In genomic region chr9:109653470-109653869, GRCh38 we compare ENCODE assay signal across 19 cellular contexts.
"Had no signal": no experiment of that assay in that cellular context is flagged by ENCODE, and none has a peak within 500 bp of the region (broad histone marks: within the 10 kb centered on the region; RNA-seq: fewer than 3 reads in every experiment).

No MANE protein-coding gene starts in this region.

- H3K4me3 ChIP-seq: cardiac muscle cell, esophagus muscularis mucosa, left lung, mucosa of descending colon, skin epidermis had no signal

- DNase-seq: activated CD4-positive, alpha-beta memory T cell treated with anti-CD3 and anti-CD28 coated beads for 36 hours; activated CD4-positive, alpha-beta T cell treated with anti-CD3 and anti-CD28 coated beads for 36 hours; activated CD8-positive, alpha-beta memory T cell treated with anti-CD3 and anti-CD28 coated beads, Interleukin-2, amount 10 ng/mL, durations not matched to agents 7 days and 5 days; activated naive CD4-positive, alpha-beta T cell treated with anti-CD3 and anti-CD28 coated beads for 36 hours; activated naive CD8-positive, alpha-beta T cell treated with anti-CD3 and anti-CD28 coated beads, Interleukin-2, amount 50 U/mL, for 24 hours; activated T-cell treated with anti-CD3 and anti-CD28 coated beads, Interleukin-2, amount 50 U/mL, for 1 hour; left lung; mucosa of descending colon; naive thymus-derived CD8-positive, alpha-beta T cell; retina; stimulated activated CD4-positive, alpha-beta T cell treated with anti-CD3 and anti-CD28 coated beads, Interleukin-15, amount 100 ng/mL, for 24 hours; stimulated activated CD4-positive, alpha-beta T cell treated with anti-CD3 and anti-CD28 coated beads, Interleukin-4, amount 100 ng/mL, for 24 hours; stimulated activated naive CD4-positive, alpha-beta T cell; T1000 had no signal

- H3K36me3 ChIP-seq: cardiac muscle cell, esophagus muscularis mucosa, left lung, neutrophil had no signal

- H3K4me1 ChIP-seq: esophagus muscularis mucosa, left lung had no signal

- H3K9me3 ChIP-seq: esophagus muscularis mucosa, left lung, mucosa of descending colon, neutrophil had no signal

- H3K27ac ChIP-seq: cardiac muscle cell, esophagus muscularis mucosa, left lung, neutrophil, skin epidermis, VCaP had no signal

- H3K27me3 ChIP-seq: cardiac muscle cell, esophagus muscularis mucosa, left lung, neutrophil had no signal
